Comparison of ENCODE assay signal across 1 cellular context in genomic region chr21:27806261-27806660, GRCh38.
TF ChIP-seq lines count a peak whose summit lies in the region.

No MANE protein-coding gene starts in this region.

TF ChIP-seq in IMR-90, 13 proteins besides CTCF, POLR2A, EP300 and RAD21 (continued from another document):
- TF ChIP-seq, protein P1, sequence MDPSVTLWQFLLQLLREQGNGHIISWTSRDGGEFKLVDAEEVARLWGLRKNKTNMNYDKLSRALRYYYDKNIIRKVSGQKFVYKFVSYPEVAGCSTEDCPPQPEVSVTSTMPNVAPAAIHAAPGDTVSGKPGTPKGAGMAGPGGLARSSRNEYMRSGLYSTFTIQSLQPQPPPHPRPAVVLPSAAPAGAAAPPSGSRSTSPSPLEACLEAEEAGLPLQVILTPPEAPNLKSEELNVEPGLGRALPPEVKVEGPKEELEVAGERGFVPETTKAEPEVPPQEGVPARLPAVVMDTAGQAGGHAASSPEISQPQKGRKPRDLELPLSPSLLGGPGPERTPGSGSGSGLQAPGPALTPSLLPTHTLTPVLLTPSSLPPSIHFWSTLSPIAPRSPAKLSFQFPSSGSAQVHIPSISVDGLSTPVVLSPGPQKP (IDR thresholded peaks at IDR 0.05; ENCODE audit: borderline replicate concordance, low read depth, low read length): no peak
